ENCODE assay signal across 8 cellular contexts in genomic region chrX:38817004-38817703, GRCh38. TPM values are rescaled to one million over a fixed set of nuclear protein-coding genes. Genes with fewer than 3 reads are reported as not detected.
A peak's percentile ranks its signal among the peaks of the same experiment; 100 is the strongest.
DNase-seq lines count a peak whose midpoint lies in the region; ATAC-seq and TF ChIP-seq lines count a peak whose summit lies in the region.

No MANE protein-coding gene starts in this region.

- peak; percentile 43 for DNase-seq in AG10803 (ENCODE audit: low read depth)
- peak; percentile 62 for DNase-seq in HCEC 1CT
- peak; percentile 35 to 57 (median 48) for DNase-seq in body of pancreas
- peak; percentile 54 for DNase-seq in mesenchymal stem cell
- DNase-seq in NCI-H2081 treated with DMSO at 0.1 percent for 48 hours (lab: John Stamatoyannopoulos, UW), result no peak
- DNase-seq in stimulated activated CD4-positive, alpha-beta T cell treated with anti-CD3 and anti-CD28 coated beads, Interleukin-2, amount 100 ng/mL, for 48 hours, result no peak

- no peak overlapping the region for H3K9ac ChIP-seq in mesenchymal stem cell (ENCODE audit: low read length)

- H3K14ac ChIP-seq in mesenchymal stem cell (ENCODE audit: low read length in 2 of 2), result no peak overlapping the region

- no peak overlapping the region for H3K4me3 ChIP-seq in AG10803 (ENCODE audit: low read length)
- H3K4me3 ChIP-seq in body of pancreas, result no peak overlapping the region
- no peak overlapping the region for H3K4me3 ChIP-seq in mesenchymal stem cell (ENCODE audit: insufficient read depth in 1 of 2, low read depth in 1 of 2, low read length in 2 of 2)

- no peak for TF ChIP-seq POLR2A in body of pancreas (IDR thresholded peaks at IDR 0.05)

- peak overlapping the region; percentile 49 for H2BK120ac ChIP-seq in mesenchymal stem cell (ENCODE audit: low read depth, low read length)

- no peak overlapping the region for H3K23ac ChIP-seq in mesenchymal stem cell (ENCODE audit: low read length in 2 of 2)

- H2AK5ac ChIP-seq in mesenchymal stem cell (ENCODE audit: low read length, severe bottlenecking), result peak overlapping the region; percentile 65

- H3K36me3 ChIP-seq in body of pancreas (replicated peaks in 1 of 2; ENCODE audit: insufficient read depth in 1 of 2, low read depth in 2 of 2), result no peaks in the 10 kb centered on the region
- no peaks in the 10 kb centered on the region for H3K36me3 ChIP-seq in mesenchymal stem cell (ENCODE audit: control insufficient read depth in 1 of 2, insufficient read depth in 2 of 2, low read depth in 1 of 2, low read length in 2 of 2)

- no peak overlapping the region for H4K91ac ChIP-seq in mesenchymal stem cell (ENCODE audit: low read length)

- H2BK15ac ChIP-seq in mesenchymal stem cell (ENCODE audit: low read depth, poor library complexity, severe bottlenecking), result no peak overlapping the region

- H3K9me3 ChIP-seq in body of pancreas (no peaks in the 10 kb centered on the region), mesenchymal stem cell (ENCODE audit: control insufficient read depth, low read length) (peaks cover 2% of the 10 kb centered on the region)

- H2BK5ac ChIP-seq in mesenchymal stem cell (ENCODE audit: low read depth, low read length, poor library complexity, severe bottlenecking), result no peak overlapping the region

- H3K4me1 ChIP-seq in body of pancreas, result peaks cover 40% of the 10 kb centered on the region
- H3K4me1 ChIP-seq in mesenchymal stem cell (ENCODE audit: control insufficient read depth, insufficient read depth, low read depth, low read length), result no peaks in the 10 kb centered on the region

- H3K27me3 ChIP-seq in body of pancreas, result no peaks in the 10 kb centered on the region
- H3K27me3 ChIP-seq in mesenchymal stem cell (ENCODE audit: control insufficient read depth in 1 of 2, insufficient read depth in 1 of 2, low read length in 2 of 2), result peaks cover 0 to 6% of the 10 kb centered on the region in 2 experiments

- peak overlapping the region; percentile 37 for H4K8ac ChIP-seq in mesenchymal stem cell (ENCODE audit: low read length)

- H3K27ac ChIP-seq in body of pancreas, result peak overlapping the region; percentile 21 to 72 (median 48)
- H3K27ac ChIP-seq in mesenchymal stem cell (ENCODE audit: low read length, poor library complexity, severe bottlenecking), result peak overlapping the region; percentile 64

- 4 to 8% methylated on average over 2 of the region's 2 CpGs for WGBS in body of pancreas, 2 donors
- WGBS in mesenchymal stem cell, result no CpG with 5 or more reads among the region's 2 CpGs

- intact Hi-C loops in body of pancreas (cut with DNase I), result no loop called here

- no peak overlapping the region for H3K4ac ChIP-seq in mesenchymal stem cell (ENCODE audit: low read depth in 1 of 2, low read length in 2 of 2)

- H3K18ac ChIP-seq in mesenchymal stem cell (ENCODE audit: low read depth in 1 of 2, low read length in 2 of 2), result peak overlapping the region; percentile 33 to 50

- H3K79me1 ChIP-seq in mesenchymal stem cell (replicated peaks; ENCODE audit: low read length, poor library complexity, severe bottlenecking), result no peaks in the 10 kb centered on the region

- TF ChIP-seq CTCF in AG10803 (conservative IDR thresholded peaks at IDR 0.05; ENCODE audit: low read length) (no peak), body of pancreas (IDR thresholded peaks at IDR 0.05) (no peak)

- H2BK12ac ChIP-seq in mesenchymal stem cell (ENCODE audit: low read length in 2 of 2), result peak overlapping the region in 1 of 2 experiments; percentile 95

- H3K4me2 ChIP-seq in mesenchymal stem cell (ENCODE audit: low read length, poor library complexity, severe bottlenecking), result no peak overlapping the region

- ATAC-seq in body of pancreas (peak; percentile 63), GM19455 (IDR thresholded peaks at IDR 0.05; ENCODE audit: unreplicated experiment) (no peak), HG02852 (IDR thresholded peaks at IDR 0.05; ENCODE audit: unreplicated experiment) (no peak)

- H2AFZ ChIP-seq in mesenchymal stem cell (ENCODE audit: low read depth, low read length), result no peak overlapping the region

RNA-seq across cellular contexts. Expression of gene MID1IP1, which starts 15.9 kb away (rescaled TPM):
- 10 to 100 TPM; 42.8 to 53.2 TPM for total RNA-seq in body of pancreas
- 39.9 TPM for polyA plus RNA-seq in mesenchymal stem cell (2013, experiment 1 of 2)
- 41.8 TPM for polyA plus RNA-seq in mesenchymal stem cell (2013, experiment 2 of 2)

Comparison
In these comparisons a context has a peak if more than half of its experiments do, and no peak if none do; other contexts are left out.
1. DNase-seq: peak in AG10803 (single experiment), HCEC 1CT (single experiment), body of pancreas (4 of 4) and mesenchymal stem cell (single experiment); none in NCI-H2081 treated with DMSO at 0.1 percent for 48 hours (single experiment) and stimulated activated CD4-positive, alpha-beta T cell treated with anti-CD3 and anti-CD28 coated beads, Interleukin-2, amount 100 ng/mL, for 48 hours (0 of 2).